22 cellular contexts compared by ENCODE assay signal in the genomic region with DNA sequence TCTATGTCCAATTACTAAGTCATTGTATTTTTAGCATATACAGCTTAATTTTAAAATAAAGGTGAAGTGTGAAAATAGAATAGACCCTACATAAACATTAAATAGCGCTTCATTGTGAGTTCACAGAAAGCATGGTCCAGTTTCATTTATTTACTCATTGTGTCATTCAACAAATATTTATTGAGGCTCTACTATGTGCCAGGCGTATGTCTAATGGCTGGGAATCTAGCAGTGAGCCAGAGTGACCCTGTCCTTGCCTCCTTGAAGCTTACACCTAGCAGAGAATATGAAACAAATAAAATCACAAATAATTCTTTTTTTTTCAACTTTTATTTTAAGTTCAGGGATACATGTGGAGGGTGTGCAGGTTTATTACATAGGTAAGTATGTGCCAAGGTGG.
"Had no signal": no experiment of that assay in that cellular context is flagged by ENCODE, and none has a peak within 500 bp of the region (broad histone marks: within the 10 kb centered on the region; RNA-seq: fewer than 3 reads in every experiment).

No MANE protein-coding gene starts in this region.

- H3K27me3 ChIP-seq: dorsolateral prefrontal cortex, esophagus muscularis mucosa, foreskin keratinocyte, gastroesophageal sphincter, heart left ventricle, hepatocyte, left lung had no signal

- H3K4me3 Mint-ChIP-seq: immature natural killer cell; mesothelial cell of epicardium; naive thymus-derived CD4-positive, alpha-beta T cell had no signal

- H3K4me3 ChIP-seq: coronary artery, dorsolateral prefrontal cortex, esophagus muscularis mucosa, gastroesophageal sphincter, heart left ventricle, hepatocyte, left lung, lower lobe of right lung had no signal

- H3K36me3 Mint-ChIP-seq: immature natural killer cell; naive thymus-derived CD4-positive, alpha-beta T cell had no signal

- H3K36me3 ChIP-seq: esophagus muscularis mucosa, gastroesophageal sphincter, heart left ventricle, left lung, lower lobe of right lung had no signal

- H3K4me2 ChIP-seq: hepatocyte had no signal

- DNase-seq: dermis blood vessel endothelial cell; dorsolateral prefrontal cortex; effector CD4-positive, alpha-beta T cell; effector memory CD4-positive, alpha-beta T cell; foreskin keratinocyte; heart left ventricle; hypothalamus; immature natural killer cell; islet precursor cell; kidney; kidney glomerular epithelial cell; left colon; left lung; left ventricle myocardium superior; lower lobe of right lung; mesenchymal stem cell; naive thymus-derived CD4-positive, alpha-beta T cell had no signal

- H3K27ac ChIP-seq: coronary artery, dorsolateral prefrontal cortex, esophagus muscularis mucosa, foreskin keratinocyte, gastroesophageal sphincter, heart left ventricle, hepatocyte, left lung, lower lobe of right lung had no signal

- H2AFZ ChIP-seq: hepatocyte had no signal

- H3K79me2 ChIP-seq: hepatocyte had no signal

- H3K27ac Mint-ChIP-seq: immature natural killer cell; mesothelial cell of epicardium; naive thymus-derived CD4-positive, alpha-beta T cell had no signal

- ATAC-seq: foreskin keratinocyte; gastroesophageal sphincter; heart left ventricle; left colon; left lung; left ventricle myocardium superior; lower lobe of right lung; naive thymus-derived CD4-positive, alpha-beta T cell had no signal

- H3K4me1 ChIP-seq: foreskin keratinocyte, heart left ventricle, left lung, lower lobe of right lung had no signal

- H3K9me3 Mint-ChIP-seq: immature natural killer cell had no signal

- H3K4me1 Mint-ChIP-seq: immature natural killer cell; mesothelial cell of epicardium; naive thymus-derived CD4-positive, alpha-beta T cell had no signal

- H3K9me3 ChIP-seq: esophagus muscularis mucosa, gastroesophageal sphincter, heart left ventricle, left lung, lower lobe of right lung had no signal
